ENCODE assay signal across 9 cellular contexts in genomic region chr2:113311191-113311590, GRCh38. TPM values are rescaled to one million over a fixed set of nuclear protein-coding genes. Genes with fewer than 3 reads are reported as not detected.
A peak's percentile ranks its signal among the peaks of the same experiment; 100 is the strongest.
DNase-seq lines count a peak whose midpoint lies in the region; ATAC-seq, FAIRE-seq and TF ChIP-seq lines count a peak whose summit lies in the region.
"Not testable (repeated sequence)": the region's sequence is repeated elsewhere in the genome, so short reads cannot be mapped to it uniquely, and the experiment has no call there.
"Had no signal": no experiment of that assay in that cellular context is flagged by ENCODE, and none has a peak within 500 bp of the region (broad histone marks: within the 10 kb centered on the region; RNA-seq: fewer than 3 reads in every experiment).

No MANE protein-coding gene starts in this region.

- H2AFZ ChIP-seq in HCT116 (ENCODE audit: low read depth, low read length, poor library complexity, severe bottlenecking); HepG2 (ENCODE audit: low read length); neuronal stem cell (ENCODE audit: low read length): not testable (repeated sequence)

- not testable (repeated sequence) for H3K9me3 ChIP-seq in HCT116 (ENCODE audit: control insufficient read depth in 1 of 2, insufficient read depth in 1 of 2, low read depth in 1 of 2, low read length in 2 of 2); HepG2 (ENCODE audit: low read length); neuronal stem cell (replicated peaks in 1 of 2; ENCODE audit: control insufficient read depth in 2 of 2, insufficient read depth in 1 of 2, low read depth in 1 of 2, low read length in 2 of 2)

- RAD21 ChIA-PET in HCT116 (lab: Charles Lee; ENCODE audit: low non-redundant PET in 1 of 2, low total read pairs in 2 of 2, uncharacterized antibody in 2 of 2, unreplicated experiment in 2 of 2) = not testable (repeated sequence)

- not testable (repeated sequence) for H3K79me2 ChIP-seq in HCT116 (ENCODE audit: insufficient read depth, low read length); HepG2 (ENCODE audit: insufficient read depth, low read length)

- not testable (repeated sequence) for DNase-seq in Calu3; HCT116 (ENCODE audit: low read depth, low spot score); WTC11 (ENCODE audit: low spot score); HepG2 (ENCODE audit: low spot score); neuronal stem cell (ENCODE audit: low spot score); type B pancreatic cell (ENCODE audit: extremely low spot score, unreplicated experiment)
- DNase-seq in NAMALWA (ENCODE audit: low spot score) = peak; percentile 33

- not testable (repeated sequence) for H3K4me2 ChIP-seq in HCT116 (ENCODE audit: low read length); HepG2 (ENCODE audit: low read depth, low read length); neuronal stem cell (ENCODE audit: insufficient read depth, low read length, poor library complexity, severe bottlenecking)

- not testable (repeated sequence) for H2AK5ac ChIP-seq in neuronal stem cell (ENCODE audit: low read depth, low read length)

- H3K18ac ChIP-seq in neuronal stem cell (ENCODE audit: low read length) = peak overlapping the region; percentile 7

- not testable (repeated sequence) for H2BK15ac ChIP-seq in neuronal stem cell (ENCODE audit: low read length)

- not testable (repeated sequence) for H3K4me3 Mint-ChIP-seq in Calu3 (ENCODE audit: low read depth, unreplicated experiment); WTC11; activated T-helper 17 cell treated with anti-CD3 and anti-CD28 coated beads, Interleukin-2, amount 50 U/mL, for 72 hours; type B pancreatic cell

- not testable (repeated sequence) for H3K27me3 ChIP-seq in HCT116 (ENCODE audit: insufficient read depth, low read length); HepG2 (ENCODE audit: control insufficient read depth in 1 of 2, insufficient read depth in 2 of 2, low read length in 2 of 2); neuronal stem cell (ENCODE audit: control insufficient read depth in 3 of 3, insufficient read depth in 3 of 3, low read depth in 1 of 3, low read length in 3 of 3)

- not testable (repeated sequence) for H3K27ac Mint-ChIP-seq in Calu3 (ENCODE audit: unreplicated experiment); WTC11; activated T-helper 17 cell treated with anti-CD3 and anti-CD28 coated beads, Interleukin-2, amount 50 U/mL, for 72 hours; type B pancreatic cell

- not testable (repeated sequence) for H3K27me3 Mint-ChIP-seq in Calu3 (ENCODE audit: unreplicated experiment)
- H3K27me3 Mint-ChIP-seq in WTC11 (ENCODE audit: low read depth) (peaks cover 29% of the 10 kb centered on the region), type B pancreatic cell (peaks cover 27% of the 10 kb centered on the region)
- peaks cover 15% of the 10 kb centered on the region for H3K27me3 Mint-ChIP-seq in activated T-helper 17 cell treated with anti-CD3 and anti-CD28 coated beads, Interleukin-2, amount 50 U/mL, for 72 hours

- in situ Hi-C loops in HepG2 (cut with HindIII; ENCODE audit: extremely low pct_ligation_motif_present, low pct_unique_long_range_greater_than_20kb) = not testable (repeated sequence)

- POLR2A ChIA-PET in HCT116 (lab: Charles Lee); WTC11 (lab: Charles Lee); HepG2 (lab: Yijun Ruan, JAX): not testable (repeated sequence)

- TF ChIP-seq CTCF in Calu3 (IDR thresholded peaks at IDR 0.05; ENCODE audit: unreplicated experiment) (peak; percentile 12), HCT116 (IDR thresholded peaks at IDR 0.05 in 2 of 3, conservative IDR thresholded peaks at IDR 0.05 in 1 of 3; ENCODE audit: borderline replicate concordance in 1 of 3, insufficient read depth in 1 of 3, low read depth in 2 of 3, low read length in 2 of 3) (0 out of 6 replicates have a peak, but pooled peaks of 1 of the 3 experiments have one; percentile 9), type B pancreatic cell (conservative IDR thresholded peaks at IDR 0.05) (peak; percentile 31)
- not testable (repeated sequence) for TF ChIP-seq CTCF in WTC11 (IDR thresholded peaks at IDR 0.05); HepG2 (CRISPR knock-in tag; IDR thresholded peaks at IDR 0.05)

- TF ChIP-seq EP300 in HepG2 (IDR thresholded peaks at IDR 0.05; ENCODE audit: low read depth in 2 of 2, low read length in 2 of 2); HepG2 (CRISPR knock-in tag; IDR thresholded peaks at IDR 0.05; ENCODE audit: borderline replicate concordance): not testable (repeated sequence)

- not testable (repeated sequence) for H3K9me2 ChIP-seq in HCT116 (ENCODE audit: insufficient read depth)

- not testable (repeated sequence) for H3K79me1 ChIP-seq in neuronal stem cell (ENCODE audit: low read depth, low read length)

- not testable (repeated sequence) for H2BK5ac ChIP-seq in neuronal stem cell (ENCODE audit: low read length)

- H3K14ac ChIP-seq in neuronal stem cell (ENCODE audit: low read length) = not testable (repeated sequence)

- not testable (repeated sequence) for TF ChIP-seq POLR2A in HCT116 (IDR thresholded peaks at IDR 0.05; ENCODE audit: borderline replicate concordance, extremely low read depth, insufficient read depth, insufficient read length); HepG2 (IDR thresholded peaks at IDR 0.05; ENCODE audit: insufficient read depth in 1 of 2, low read depth in 2 of 2, low read length in 2 of 2)

- FAIRE-seq in HepG2 (lab: Jason Lieb, UNC) = not testable (repeated sequence)

- H4K8ac ChIP-seq in neuronal stem cell (ENCODE audit: low read depth, low read length) = not testable (repeated sequence)

- H2BK120ac ChIP-seq in neuronal stem cell (ENCODE audit: low read depth, low read length) = not testable (repeated sequence)

- not testable (repeated sequence) for H3K4me3 ChIP-seq in HCT116 (replicated peaks in 1 of 2; ENCODE audit: low read depth in 1 of 2, low read length in 2 of 2); HepG2 (replicated peaks in 1 of 3; ENCODE audit: insufficient read depth in 1 of 3, low read depth in 2 of 3, low read length in 3 of 3); neuronal stem cell (ENCODE audit: low read length in 2 of 2)

- CTCF ChIA-PET in Calu3 (lab: Charles Lee); HCT116 (lab: Charles Lee); WTC11 (lab: Charles Lee); HepG2 (lab: Yijun Ruan, JAX; ENCODE audit: low intra/inter-chr PET ratio, low total read pairs): not testable (repeated sequence)

- BruUV-seq in Calu3 (replicated peaks; lab: Mats Ljungman, UMichigan); HCT116 (replicated peaks; lab: Mats Ljungman, UMichigan); HepG2 (replicated peaks; lab: Mats Ljungman, UMichigan): not testable (repeated sequence)

- H3K4me1 Mint-ChIP-seq in Calu3 (ENCODE audit: low read depth, unreplicated experiment) = peaks cover 17% of the 10 kb centered on the region
- H3K4me1 Mint-ChIP-seq in WTC11; activated T-helper 17 cell treated with anti-CD3 and anti-CD28 coated beads, Interleukin-2, amount 50 U/mL, for 72 hours: not testable (repeated sequence)
- H3K4me1 Mint-ChIP-seq in type B pancreatic cell (ENCODE audit: unreplicated experiment) = peaks cover 17% of the 10 kb centered on the region

- H3K27ac ChIP-seq in HCT116 (ENCODE audit: low read depth, low read length); HepG2 (ENCODE audit: extremely low read length, insufficient read depth, low read length); neuronal stem cell (replicated peaks; ENCODE audit: low read length): not testable (repeated sequence)

- not testable (repeated sequence) for TF ChIP-seq RAD21 in HCT116 (IDR thresholded peaks at IDR 0.05; ENCODE audit: low read depth); HepG2 (CRISPR knock-in tag; IDR thresholded peaks at IDR 0.05)

- ATAC-seq in HCT116 (peak; percentile 65; the same call in 1 of the 2 replicates), WTC11 (peak; percentile 36), HepG2 (peak; percentile 62)
- peak; percentile 22 for ATAC-seq in activated T-helper 17 cell treated with anti-CD3 and anti-CD28 coated beads, Interleukin-2, amount 50 U/mL, for 72 hours (replicated peaks)

- not testable (repeated sequence) for H3K4me1 ChIP-seq in HCT116 (ENCODE audit: control insufficient read depth in 1 of 2, insufficient read depth in 2 of 2, low read length in 2 of 2); HepG2 (ENCODE audit: insufficient read depth, low read length)
- peaks cover 13 to 22% of the 10 kb centered on the region in 2 donors for H3K4me1 ChIP-seq in neuronal stem cell (ENCODE audit: control insufficient read depth in 2 of 2, insufficient read depth in 1 of 2, low read depth in 1 of 2, low read length in 2 of 2)

- not testable (repeated sequence) for H3K36me3 Mint-ChIP-seq in Calu3 (ENCODE audit: insufficient read depth, unreplicated experiment); WTC11; activated T-helper 17 cell treated with anti-CD3 and anti-CD28 coated beads, Interleukin-2, amount 50 U/mL, for 72 hours (ENCODE audit: low read depth); type B pancreatic cell

- not testable (repeated sequence) for H3K4ac ChIP-seq in neuronal stem cell (ENCODE audit: low read length)

- not testable (repeated sequence) for H3K36me3 ChIP-seq in HCT116 (ENCODE audit: control insufficient read depth in 1 of 2, insufficient read depth in 2 of 2, low read length in 2 of 2); HepG2 (replicated peaks in 1 of 2; ENCODE audit: control insufficient read depth in 1 of 2, insufficient read depth in 2 of 2, low read length in 2 of 2); neuronal stem cell (replicated peaks in 1 of 2; ENCODE audit: control insufficient read depth in 2 of 2, insufficient read depth in 2 of 2, low read length in 2 of 2)

- not testable (repeated sequence) for H4K20me1 ChIP-seq in HCT116 (ENCODE audit: insufficient read depth); HepG2 (ENCODE audit: insufficient read depth, low read length)

- H3K23ac ChIP-seq in neuronal stem cell (ENCODE audit: low read depth, low read length, poor library complexity) = not testable (repeated sequence)

- not testable (repeated sequence) for H3K9me3 Mint-ChIP-seq in Calu3 (ENCODE audit: low read depth, unreplicated experiment); WTC11; activated T-helper 17 cell treated with anti-CD3 and anti-CD28 coated beads, Interleukin-2, amount 50 U/mL, for 72 hours; type B pancreatic cell

- intact Hi-C loops in Calu3 (cut with micrococcal nuclease; ENCODE audit: unreplicated experiment); HCT116 (cut with micrococcal nuclease); HepG2 (cut with micrococcal nuclease; ENCODE audit: unreplicated experiment): not testable (repeated sequence)

- H2BK12ac ChIP-seq in neuronal stem cell (ENCODE audit: low read length) = not testable (repeated sequence)

- not testable (repeated sequence) for H4K91ac ChIP-seq in neuronal stem cell (ENCODE audit: low read depth, low read length, poor library complexity)

- H3K9ac ChIP-seq in HCT116 (ENCODE audit: low read length); HepG2 (ENCODE audit: insufficient read depth, low read depth, low read length); neuronal stem cell (ENCODE audit: low read depth, low read length, poor library complexity): not testable (repeated sequence)

- WGBS in HepG2 (ENCODE audit: low lambda C conversion rate) = 31% methylated on average over 3 of the region's 3 CpGs
- no CpG with 5 or more reads among the region's 3 CpGs for WGBS in neuronal stem cell (ENCODE audit: extremely low coverage in 2 of 2, insufficient read length in 2 of 2, insufficient replicate concordance in 1 of 2), 2 donors

RNA-seq across cellular contexts. Expression of gene PAX8, which starts 32.5 kb away (rescaled TPM):
- total RNA-seq in Calu3 (2022) = 12.2 and 14.5 TPM in 2 replicates
- total RNA-seq in HCT116 (2021; ENCODE audit: unreplicated experiment) = 4.4 TPM
- polyA plus RNA-seq in HCT116 (2012) = 11.9 and 15.6 TPM in 2 replicates
- total RNA-seq in WTC11 (2021) = 0.27 to 0.66 TPM (median 0.35 TPM) in 3 replicates
- total RNA-seq in activated T-helper 17 cell treated with anti-CD3 and anti-CD28 coated beads, Interleukin-2, amount 50 U/mL, for 72 hours = 1 to 10 TPM in 1 of 2 donors, under 1 TPM in 1; 0.86 to 1.6 TPM
- total RNA-seq in HepG2 (2016; rRNA removed; fragmentation: Illumina TruSeq; extraction: Trizol) = 1.3 and 1.5 TPM in 2 replicates
- 0.79 and 0.91 TPM in 2 replicates for total RNA-seq in HepG2 (2016; cell fraction: cytosol; rRNA removed; fragmentation: Illumina TruSeq; extraction: Trizol; ENCODE audit: low read depth)
- total RNA-seq in HepG2 (2016; cell fraction: insoluble cytoplasmic fraction; rRNA removed; fragmentation: Illumina TruSeq; extraction: Trizol) = 1.4 and 1.5 TPM in 2 replicates
- 1.9 and 2.0 TPM in 2 replicates for total RNA-seq in HepG2 (2016; cell fraction: membrane; rRNA removed; fragmentation: Illumina TruSeq; extraction: Trizol)
- 0.88 and 0.90 TPM in 2 replicates for total RNA-seq in HepG2 (2016; cell fraction: nucleus; rRNA removed; fragmentation: Illumina TruSeq; extraction: Trizol)
- polyA plus RNA-seq in HepG2 (2011; rRNA removed) = 8.1 and 8.8 TPM in 2 replicates
- 3.2 and 4.3 TPM in 2 replicates for polyA plus RNA-seq in HepG2 (2011; cell fraction: cytosol; rRNA removed)
- 2.5 and 2.8 TPM in 2 replicates for polyA plus RNA-seq in HepG2 (2011; cell fraction: nucleus; rRNA removed)
- 5.3 and 8.3 TPM in 2 replicates for polyA plus RNA-seq in HepG2 (2012)
- 1.0 and 1.2 TPM in 2 replicates for polyA plus RNA-seq in HepG2 (2016; cell fraction: cytosol; fragmentation: Illumina TruSeq; extraction: Trizol; ENCODE audit: low read depth)
- polyA plus RNA-seq in HepG2 (2016; cell fraction: insoluble cytoplasmic fraction; fragmentation: Illumina TruSeq; extraction: Trizol; ENCODE audit: low read depth) = 3.8 and 4.0 TPM in 2 replicates
- 2.8 TPM in 2 replicates for polyA plus RNA-seq in HepG2 (2016; cell fraction: membrane; fragmentation: Illumina TruSeq; extraction: Trizol; ENCODE audit: low read depth)
- polyA plus RNA-seq in HepG2 (2016; cell fraction: nucleus; fragmentation: Illumina TruSeq; extraction: Trizol; ENCODE audit: insufficient read depth, low read depth) = 2.5 and 3.1 TPM in 2 replicates
- polyA minus RNA-seq in HepG2 (2011; rRNA and poly(A)+ RNA removed; ENCODE audit: low replicate concordance) = 1.1 and 5.5 TPM in 2 replicates
- polyA minus RNA-seq in HepG2 (2011; cell fraction: cytosol; rRNA and poly(A)+ RNA removed) = 2.4 and 3.0 TPM in 2 replicates
- 3.7 and 3.9 TPM in 2 replicates for polyA minus RNA-seq in HepG2 (2011; cell fraction: nucleus; rRNA and poly(A)+ RNA removed)
- 10.1 TPM for polyA plus RNA-seq in neuronal stem cell (2013, experiment 1 of 2)
- polyA plus RNA-seq in neuronal stem cell (2013, experiment 2 of 2) = 11.5 TPM
- total RNA-seq in type B pancreatic cell (ENCODE audit: low replicate concordance) = 2.1 and 56.9 TPM in 2 replicates
- total RNA-seq: H7 had no signal
